ENCODE assay signal across 14 cellular contexts in the genomic region with DNA sequence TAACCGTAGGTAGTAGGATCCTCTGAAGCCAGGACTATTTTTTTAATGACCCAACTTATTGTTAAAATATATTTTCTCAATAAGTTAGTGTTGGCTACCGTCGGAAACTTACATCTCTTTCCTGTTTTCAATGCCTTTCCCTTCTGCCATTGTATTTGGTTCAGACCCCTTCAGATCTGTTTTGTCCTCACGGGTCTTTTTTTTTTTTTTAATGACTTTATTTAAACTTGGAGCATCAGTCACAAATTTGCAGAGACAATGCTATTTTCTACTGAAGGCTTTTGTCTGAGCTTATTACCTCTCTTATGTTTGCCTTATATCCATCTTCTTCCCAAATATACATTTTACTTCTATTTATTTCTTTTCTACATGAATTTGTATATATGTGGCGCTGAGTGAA. TPM values are rescaled to one million over a fixed set of nuclear protein-coding genes. Genes with fewer than 3 reads are reported as not detected.
DNase-seq lines count a peak whose midpoint lies in the region; FAIRE-seq and TF ChIP-seq lines count a peak whose summit lies in the region.
"Had no signal": no experiment of that assay in that cellular context is flagged by ENCODE, and none has a peak within 500 bp of the region (broad histone marks: within the 10 kb centered on the region; RNA-seq: fewer than 3 reads in every experiment).

No MANE protein-coding gene starts in this region.

- no peak for DNase-seq in CD4-positive, alpha-beta memory T cell
- DNase-seq in astrocyte (ENCODE audit: low read depth) (no peak), hepatocyte (ENCODE audit: low spot score) (no peak), NCI-H2029 treated with DMSO at 0.1 percent for 48 hours (lab: John Stamatoyannopoulos, UW) (no peak)
- no peak for DNase-seq in activated naive CD8-positive, alpha-beta T cell treated with anti-CD3 and anti-CD28 coated beads for 36 hours
- no peak for DNase-seq in activated CD4-positive, CD25-positive, alpha-beta regulatory T cell treated with anti-CD3 and anti-CD28 coated beads, Interleukin-2, amount 50 U/mL, for 72 hours
- DNase-seq: DND-41, KBM-7, NCI-H1105 had no signal

- H3K36me3 ChIP-seq in CD4-positive, alpha-beta memory T cell (ENCODE audit: insufficient read depth, low read length), result no peaks in the 10 kb centered on the region
- no peaks in the 10 kb centered on the region for H3K36me3 ChIP-seq in astrocyte (ENCODE audit: insufficient read depth, low read length)
- no peaks in the 10 kb centered on the region for H3K36me3 ChIP-seq in hepatocyte (replicated peaks; ENCODE audit: insufficient read depth, low read depth)
- no peaks in the 10 kb centered on the region for H3K36me3 ChIP-seq in subcutaneous abdominal adipose tissue (ENCODE audit: control insufficient read depth in 5 of 5, insufficient read depth in 5 of 5, low read length in 5 of 5)
- H3K36me3 ChIP-seq: BLaER1 treated with 17β-estradiol and CSF1 and Interleukin-3, amounts not matched to agents 10 nM and 100 nM had no signal

- H3K27me3 Mint-ChIP-seq in CD4-positive, alpha-beta memory T cell, result no peaks in the 10 kb centered on the region
- H3K27me3 Mint-ChIP-seq in astrocyte (ENCODE audit: low read depth, unreplicated experiment), result no peaks in the 10 kb centered on the region
- no peaks in the 10 kb centered on the region for H3K27me3 Mint-ChIP-seq in activated naive CD8-positive, alpha-beta T cell treated with anti-CD3 and anti-CD28 coated beads for 36 hours

- H3K79me2 ChIP-seq in astrocyte (ENCODE audit: insufficient read depth, low read length) (peaks cover 67% of the 10 kb centered on the region), hepatocyte (peaks cover 81% of the 10 kb centered on the region)

- no peak overlapping the region for H3K27ac ChIP-seq in CD4-positive, alpha-beta memory T cell (ENCODE audit: low read depth, low read length)
- no peak overlapping the region for H3K27ac ChIP-seq in astrocyte (ENCODE audit: low read depth, low read length)
- H3K27ac ChIP-seq in hepatocyte, result peak overlapping the region; percentile 85
- peak overlapping the region; percentile 38 for H3K27ac ChIP-seq in subcutaneous abdominal adipose tissue (ENCODE audit: low read depth, low read length)

- H2AFZ ChIP-seq in astrocyte (ENCODE audit: low read depth, low read length) (no peak overlapping the region), hepatocyte (no peak overlapping the region)

- H3K4me3 Mint-ChIP-seq in CD4-positive, alpha-beta memory T cell, result no peak overlapping the region
- H3K4me3 Mint-ChIP-seq in astrocyte (ENCODE audit: unreplicated experiment), result no peak overlapping the region
- no peak overlapping the region for H3K4me3 Mint-ChIP-seq in activated naive CD8-positive, alpha-beta T cell treated with anti-CD3 and anti-CD28 coated beads for 36 hours

- no peaks in the 10 kb centered on the region for H3K9me3 Mint-ChIP-seq in CD4-positive, alpha-beta memory T cell
- no peaks in the 10 kb centered on the region for H3K9me3 Mint-ChIP-seq in astrocyte (ENCODE audit: unreplicated experiment)
- H3K9me3 Mint-ChIP-seq in activated naive CD8-positive, alpha-beta T cell treated with anti-CD3 and anti-CD28 coated beads for 36 hours, result no peaks in the 10 kb centered on the region

- POLR2A ChIA-PET in CD4-positive, alpha-beta memory T cell (lab: Charles Lee; ENCODE audit: partially characterized antibody), result interaction anchor here (2.3 kb wide), 1 partner anchor 48 kb away, joined by 5 read pairs; a partner anchor contains a TSS

- no peaks in the 10 kb centered on the region for H3K27me3 ChIP-seq in CD4-positive, alpha-beta memory T cell (ENCODE audit: insufficient read depth, low read length)
- H3K27me3 ChIP-seq in astrocyte (ENCODE audit: insufficient read depth, low read length) (no peaks in the 10 kb centered on the region), hepatocyte (no peaks in the 10 kb centered on the region), subcutaneous abdominal adipose tissue (ENCODE audit: control insufficient read depth in 5 of 5, insufficient read depth in 4 of 5, low read length in 5 of 5) (no peaks in the 10 kb centered on the region)
- H3K27me3 ChIP-seq: BLaER1 treated with 17β-estradiol and CSF1 and Interleukin-3, amounts not matched to agents 10 nM and 100 nM had no signal

- TF ChIP-seq CTCF in astrocyte (IDR thresholded peaks at IDR 0.05; ENCODE audit: insufficient read depth, low read depth, low read length) (no peak), hepatocyte (IDR thresholded peaks at IDR 0.05; ENCODE audit: poor library complexity) (no peak)

- H4K20me1 ChIP-seq in astrocyte (ENCODE audit: insufficient read depth, low read length), result peaks cover 60% of the 10 kb centered on the region
- H4K20me1 ChIP-seq in hepatocyte (ENCODE audit: insufficient read depth, poor library complexity, severe bottlenecking), result no peaks in the 10 kb centered on the region

- intact Hi-C loops in CD4-positive, alpha-beta memory T cell (cut with micrococcal nuclease), result no loop called here

- H3K9me2 ChIP-seq in hepatocyte (replicated peaks; ENCODE audit: insufficient read depth), result no peaks in the 10 kb centered on the region

- no peak for FAIRE-seq in astrocyte (lab: Jason Lieb, UNC)
- FAIRE-seq: H1, RCC 7860 had no signal

- H3K36me3 Mint-ChIP-seq in CD4-positive, alpha-beta memory T cell, result no peaks in the 10 kb centered on the region
- H3K36me3 Mint-ChIP-seq in astrocyte (ENCODE audit: low read depth, unreplicated experiment), result no peaks in the 10 kb centered on the region
- H3K36me3 Mint-ChIP-seq in activated naive CD8-positive, alpha-beta T cell treated with anti-CD3 and anti-CD28 coated beads for 36 hours, result peaks cover 2% of the 10 kb centered on the region

- H3K4me1 ChIP-seq in CD4-positive, alpha-beta memory T cell (ENCODE audit: insufficient read depth, low read length), result peaks cover 68% of the 10 kb centered on the region
- H3K4me1 ChIP-seq in astrocyte (ENCODE audit: insufficient read depth, low read length), result peaks cover 23% of the 10 kb centered on the region
- peaks cover 90% of the 10 kb centered on the region for H3K4me1 ChIP-seq in hepatocyte (ENCODE audit: insufficient read depth)
- H3K4me1 ChIP-seq in subcutaneous abdominal adipose tissue (ENCODE audit: control insufficient read depth in 5 of 5, insufficient read depth in 5 of 5, low read length in 5 of 5), result peaks cover 7 to 67% (median 52%) of the 10 kb centered on the region in 5 donors

- H3K27ac Mint-ChIP-seq in CD4-positive, alpha-beta memory T cell, result peak overlapping the region in 4 of 7 donors; percentile 1 to 75 (median 29)
- H3K27ac Mint-ChIP-seq in astrocyte (ENCODE audit: unreplicated experiment), result peak overlapping the region; percentile 92
- no peak overlapping the region for H3K27ac Mint-ChIP-seq in activated naive CD8-positive, alpha-beta T cell treated with anti-CD3 and anti-CD28 coated beads for 36 hours

- WGBS in hepatocyte (ENCODE audit: low lambda C conversion rate, missing lambda C conversion rate), result 97% methylated on average over 5 of the region's 5 CpGs

- no peaks in the 10 kb centered on the region for H3K9me3 ChIP-seq in CD4-positive, alpha-beta memory T cell (ENCODE audit: control insufficient read depth in 1 of 2, low read length in 2 of 2)
- no peaks in the 10 kb centered on the region for H3K9me3 ChIP-seq in astrocyte (ENCODE audit: insufficient read depth, low read depth, low read length)
- H3K9me3 ChIP-seq in hepatocyte (ENCODE audit: low read depth), result no peaks in the 10 kb centered on the region
- no peaks in the 10 kb centered on the region for H3K9me3 ChIP-seq in subcutaneous abdominal adipose tissue (ENCODE audit: control insufficient read depth in 5 of 5, low read length in 5 of 5)
- H3K9me3 ChIP-seq: A549; BLaER1 treated with 17β-estradiol and CSF1 and Interleukin-3, amounts not matched to agents 10 nM and 100 nM had no signal

- H3K9ac ChIP-seq in astrocyte (ENCODE audit: low read length) (no peak overlapping the region), subcutaneous abdominal adipose tissue (ENCODE audit: low read length in 5 of 5) (no peak overlapping the region)
- H3K9ac ChIP-seq: BLaER1 treated with 17β-estradiol and CSF1 and Interleukin-3, amounts not matched to agents 10 nM and 100 nM had no signal

- H3K4me2 ChIP-seq in astrocyte (ENCODE audit: low read length) (no peak overlapping the region), hepatocyte (peak overlapping the region; percentile 13)

- H3K4me3 ChIP-seq in CD4-positive, alpha-beta memory T cell (ENCODE audit: low read length in 2 of 2), result no peak overlapping the region
- no peak overlapping the region for H3K4me3 ChIP-seq in astrocyte (ENCODE audit: insufficient read depth, low read depth, low read length)
- no peak overlapping the region for H3K4me3 ChIP-seq in hepatocyte
- no peak overlapping the region for H3K4me3 ChIP-seq in subcutaneous abdominal adipose tissue (ENCODE audit: low read depth in 1 of 5, low read length in 5 of 5)
- H3K4me3 ChIP-seq: A549; BLaER1 treated with 17β-estradiol and CSF1 and Interleukin-3, amounts not matched to agents 10 nM and 100 nM had no signal

- H3K4me1 Mint-ChIP-seq in CD4-positive, alpha-beta memory T cell, result peaks cover 54 to 86% (median 64%) of the 10 kb centered on the region in 4 donors
- peaks cover 56% of the 10 kb centered on the region for H3K4me1 Mint-ChIP-seq in astrocyte (ENCODE audit: low read depth, unreplicated experiment)
- peaks cover 58% of the 10 kb centered on the region for H3K4me1 Mint-ChIP-seq in activated naive CD8-positive, alpha-beta T cell treated with anti-CD3 and anti-CD28 coated beads for 36 hours

- CTCF ChIA-PET in CD4-positive, alpha-beta memory T cell (lab: Charles Lee; ENCODE audit: partially characterized antibody), result interaction anchor here (0.7 to 1.2 kb wide), 2 partner anchors 13 to 15 kb away, joined by 3 read pairs; no protein-coding TSS in a partner anchor

RNA-seq across cellular contexts. Expression of a gene that starts 47.6 kb away (rescaled TPM):
- total RNA-seq in CD4-positive, alpha-beta memory T cell, result 10 to 100 TPM; 39.2 to 41.3 TPM
- polyA plus RNA-seq in CD4-positive, alpha-beta memory T cell, result 1 to 10 TPM; 1.9 to 5.6 TPM
- total RNA-seq in astrocyte (16.3 and 18.0 TPM in 2 replicates), hepatocyte (25.6 and 26.0 TPM in 2 replicates)
- 15.3 and 24.0 TPM in 2 replicates for polyA plus RNA-seq in hepatocyte
- total RNA-seq in activated naive CD8-positive, alpha-beta T cell treated with anti-CD3 and anti-CD28 coated beads for 36 hours, result 10 to 100 TPM; 17.3 to 18.7 TPM

Comparison
In these comparisons a context has a peak if more than half of its experiments do, and no peak if none do; other contexts are left out.
1. H3K27ac ChIP-seq: peak in hepatocyte (single experiment) and subcutaneous abdominal adipose tissue (single experiment); none in CD4-positive, alpha-beta memory T cell (single experiment) and astrocyte (single experiment).